Comparison of ENCODE assay signal across 9 cellular contexts in genomic region chr13:80977168-80977567, GRCh38.
"Had no signal": no experiment of that assay in that cellular context is flagged by ENCODE, and none has a peak within 500 bp of the region (broad histone marks: within the 10 kb centered on the region; RNA-seq: fewer than 3 reads in every experiment).

No MANE protein-coding gene starts in this region.

- ATAC-seq: K562 had no signal

- DNase-seq: GM23248, H9, HCEC 1CT, IMR-90, KG1 had no signal

- H3K4me1 Mint-ChIP-seq: H9 had no signal

- H3K4me3 Mint-ChIP-seq: H9 had no signal

- H3K27ac ChIP-seq: GM23248 had no signal

- H3K9ac ChIP-seq: GM23248 had no signal

- H2AFZ ChIP-seq: GM23248 had no signal

- H3K4me3 ChIP-seq: GM23248, K562 had no signal

- FAIRE-seq: H1, H54, HTR-8/SVneo, K562 had no signal

- H3K27ac Mint-ChIP-seq: H9 had no signal
